In genomic region chr5:140174472-140175366, GRCh38 we compare ENCODE assay signal across 1 cellular context.
A peak's percentile ranks its signal among the peaks of the same experiment; 100 is the strongest.
TF ChIP-seq lines count a peak whose summit lies in the region.

Gene CYSTM1, plus strand, starts transcription at chr5:140175188. Its CDS starts 19,278 bp downstream, at chr5:140194466.

TF ChIP-seq in K562, 482 proteins besides CTCF, POLR2A, EP300 and RAD21 (continued from another document and continues in another):
- peak; percentile 57; the same call in 1 of the 2 replicates for TF ChIP-seq ZBTB9 (CRISPR knock-in tag; IDR thresholded peaks at IDR 0.05)
- TF ChIP-seq XRCC5 (IDR thresholded peaks at IDR 0.05; ENCODE audit: low read depth, low read length), result peak; percentile 84
- TF ChIP-seq ZEB2 (IDR thresholded peaks at IDR 0.05), result peak; percentile 89
- TF ChIP-seq ZNF707 (CRISPR knock-in tag; conservative IDR thresholded peaks at IDR 0.05), result no peak
- TF ChIP-seq SAP30 (IDR thresholded peaks at IDR 0.05; ENCODE audit: borderline replicate concordance, insufficient read depth, low read depth, low read length, poor library complexity, severe bottlenecking), result peak; percentile 61
- peak; percentile 82 for TF ChIP-seq SUPT5H (IDR thresholded peaks at IDR 0.05)
- TF ChIP-seq GATAD2B (IDR thresholded peaks at IDR 0.05; ENCODE audit: borderline replicate concordance), result 0 out of 2 replicates have a peak, but pooled peaks have one; percentile 10
- peak; percentile 52 for TF ChIP-seq SMAD1 (IDR thresholded peaks at IDR 0.05; ENCODE audit: low read depth, low read length, partially characterized antibody)
- peak; percentile 98 for TF ChIP-seq CXXC5 (CRISPR knock-in tag; IDR thresholded peaks at IDR 0.05)
- TF ChIP-seq ZNF395 (CRISPR knock-in tag; IDR thresholded peaks at IDR 0.05), result peak; percentile 81; the same call in 1 of the 2 replicates
- peak; percentile 85; the same call in 1 of the 2 replicates for TF ChIP-seq FOXJ2 (tag; IDR thresholded peaks at IDR 0.05)
- TF ChIP-seq ZNF511 (CRISPR knock-in tag; IDR thresholded peaks at IDR 0.05), result 0 out of 2 replicates have a peak, but pooled peaks have one; percentile 16
- TF ChIP-seq TBP (optimal IDR thresholded peaks at IDR 0.05; ENCODE audit: low read depth, low read length), result peak; percentile 71
- 0 out of 2 replicates have a peak, but pooled peaks have one; percentile 62 for TF ChIP-seq KAT7 (CRISPR knock-in tag; IDR thresholded peaks at IDR 0.05; ENCODE audit: borderline replicate concordance)
- peak; percentile 57 for TF ChIP-seq L3MBTL2 (IDR thresholded peaks at IDR 0.05)
- peak; percentile 91 for TF ChIP-seq RBM22 (IDR thresholded peaks at IDR 0.05; ENCODE audit: low read depth, low read length, poor library complexity, severe bottlenecking)
- no peak for TF ChIP-seq NCOA6 (IDR thresholded peaks at IDR 0.05)
- TF ChIP-seq SP1 (CRISPR knock-in tag; IDR thresholded peaks at IDR 0.05), result peak; percentile 80
- TF ChIP-seq USF1 (CRISPR knock-in tag; IDR thresholded peaks at IDR 0.05), result peak; percentile 81
- TF ChIP-seq ZBTB2 (IDR thresholded peaks at IDR 0.05), result 0 out of 2 replicates have a peak, but pooled peaks have one; percentile 6
- no peak for TF ChIP-seq YY1 (IDR thresholded peaks at IDR 0.05; ENCODE audit: borderline replicate concordance in 1 of 3, control insufficient read depth in 1 of 3, extremely low read depth in 1 of 3, insufficient read depth in 3 of 3, insufficient read length in 1 of 3, insufficient replicate concordance in 2 of 3, low read depth in 1 of 3, low read length in 2 of 3)
- TF ChIP-seq NEUROD1 (IDR thresholded peaks at IDR 0.05; ENCODE audit: borderline replicate concordance, low read depth, low read length, partially characterized antibody), result peak; percentile 23
- TF ChIP-seq E2F1 (CRISPR knock-in tag; IDR thresholded peaks at IDR 0.05), result 0 out of 2 replicates have a peak, but pooled peaks have one; percentile 56
- TF ChIP-seq NRF1 (conservative IDR thresholded peaks at IDR 0.05 in 1 of 2, IDR thresholded peaks at IDR 0.05 in 1 of 2), result peak; percentile 83 to 87
- TF ChIP-seq VEZF1 (CRISPR knock-in tag; IDR thresholded peaks at IDR 0.05), result peak; percentile 57
- peak; percentile 48; the same call in 1 of the 2 replicates for TF ChIP-seq JUN (IDR thresholded peaks at IDR 0.05; ENCODE audit: borderline replicate concordance, low read depth, low read length)
- no peak for TF ChIP-seq JUN (CRISPR knock-in tag; IDR thresholded peaks at IDR 0.05; ENCODE audit: borderline replicate concordance)
- peak; percentile 57; the same call in 1 of the 2 replicates for TF ChIP-seq ETV5 (CRISPR knock-in tag; IDR thresholded peaks at IDR 0.05; ENCODE audit: low read depth)
- no peak for TF ChIP-seq CAMTA2 (CRISPR knock-in tag; conservative IDR thresholded peaks at IDR 0.05)
- peak; percentile 79; the same call in 1 of the 2 replicates for TF ChIP-seq HINFP (tag; conservative IDR thresholded peaks at IDR 0.05; ENCODE audit: low read depth)
- 0 out of 2 replicates have a peak, but pooled peaks have one; percentile 12 for TF ChIP-seq SMARCA4 (IDR thresholded peaks at IDR 0.05)
- TF ChIP-seq RBFOX2 (IDR thresholded peaks at IDR 0.05; ENCODE audit: low read depth, low read length), result peak; percentile 89
- peak; percentile 72 for TF ChIP-seq ZBTB7A (IDR thresholded peaks at IDR 0.05; ENCODE audit: borderline replicate concordance, control insufficient read depth, low read depth, low read length)
- TF ChIP-seq E2F8 (IDR thresholded peaks at IDR 0.05; ENCODE audit: low read depth, partially characterized antibody), result peak; percentile 16
- 0 out of 4 replicates have a peak, but pooled peaks of 1 of the 2 experiments have one; percentile 56 for TF ChIP-seq MLX (CRISPR knock-in tag; conservative IDR thresholded peaks at IDR 0.05)
- TF ChIP-seq CEBPG (CRISPR knock-in tag; IDR thresholded peaks at IDR 0.05), result peak; percentile 92
- peak; percentile 84 to 90 for TF ChIP-seq CEBPG (tag; conservative IDR thresholded peaks at IDR 0.05 in 1 of 2, IDR thresholded peaks at IDR 0.05 in 1 of 2)
- no peak for TF ChIP-seq ZNF830 (CRISPR knock-in tag; IDR thresholded peaks at IDR 0.05)
- peak; percentile 80 for TF ChIP-seq ETV1 (tag; conservative IDR thresholded peaks at IDR 0.05; ENCODE audit: low read depth)
- TF ChIP-seq ERF (CRISPR knock-in tag; IDR thresholded peaks at IDR 0.05), result no peak
- TF ChIP-seq JUND (IDR thresholded peaks at IDR 0.05; ENCODE audit: borderline replicate concordance, low read depth, low read length), result peak; percentile 80
- peak; percentile 72; the same call in 1 of the 3 replicates for TF ChIP-seq JUND (tag; IDR thresholded peaks at IDR 0.05; ENCODE audit: borderline replicate concordance, low read depth, low read length)
- peak; percentile 68 for TF ChIP-seq USF2 (CRISPR knock-in tag; IDR thresholded peaks at IDR 0.05)
- TF ChIP-seq POLR2AphosphoS5 (IDR thresholded peaks at IDR 0.05; ENCODE audit: control insufficient read depth, insufficient read depth, low read depth, low read length), result peak; percentile 88
- TF ChIP-seq MAX (CRISPR knock-in tag; IDR thresholded peaks at IDR 0.05), result peak; percentile 85
- peak; percentile 59; the same call in 1 of the 2 replicates for TF ChIP-seq POLR2H (tag; IDR thresholded peaks at IDR 0.05; ENCODE audit: low read depth)
- 0 out of 4 replicates have a peak, but pooled peaks of 1 of the 2 experiments have one; percentile 3 for TF ChIP-seq FOXA3 (CRISPR knock-in tag; conservative IDR thresholded peaks at IDR 0.05 in 1 of 2, IDR thresholded peaks at IDR 0.05 in 1 of 2)
- TF ChIP-seq ZNF431 (CRISPR knock-in tag; IDR thresholded peaks at IDR 0.05), result no peak
- TF ChIP-seq SRF (CRISPR knock-in tag; IDR thresholded peaks at IDR 0.05), result 0 out of 4 replicates have a peak, but pooled peaks of 1 of the 2 experiments have one; percentile 6
- TF ChIP-seq NR2C2 (CRISPR knock-in tag; IDR thresholded peaks at IDR 0.05), result peak; percentile 71; the same call in 1 of the 2 replicates
- peak; percentile 53; the same call in 1 of the 2 replicates for TF ChIP-seq NR2C2 (tag; IDR thresholded peaks at IDR 0.05)
- TF ChIP-seq TAF7 (tag; IDR thresholded peaks at IDR 0.05), result peak; percentile 61
- TF ChIP-seq NFYB (IDR thresholded peaks at IDR 0.05; ENCODE audit: extremely low read depth, insufficient read length), result peak; percentile 3
